In genomic region chr4:15239866-15240265, GRCh38 we compare ENCODE assay signal across 24 cellular contexts.
DNase-seq lines count a peak whose midpoint lies in the region; ATAC-seq lines count a peak whose summit lies in the region.
"Had no signal": no experiment of that assay in that cellular context is flagged by ENCODE, and none has a peak within 500 bp of the region (broad histone marks: within the 10 kb centered on the region; RNA-seq: fewer than 3 reads in every experiment).

No MANE protein-coding gene starts in this region.

- no peak overlapping the region for H3K4ac ChIP-seq in trophoblast cell (ENCODE audit: low read depth, low read length)

- no peaks in the 10 kb centered on the region for H3K79me2 ChIP-seq in trophoblast cell (ENCODE audit: control insufficient read depth, insufficient read depth, low read length, poor library complexity)

- H3K4me2 ChIP-seq in trophoblast cell (ENCODE audit: low read length) = no peak overlapping the region

- no peak overlapping the region for H2BK120ac ChIP-seq in trophoblast cell (ENCODE audit: insufficient read depth, low read length, poor library complexity)

- H2AFZ ChIP-seq in trophoblast cell (ENCODE audit: insufficient read depth, low read length, poor library complexity) = no peak overlapping the region

- H2BK12ac ChIP-seq in trophoblast cell (ENCODE audit: low read length) = no peak overlapping the region

- H3K9ac ChIP-seq in trophoblast cell (ENCODE audit: low read length) = no peak overlapping the region

- H3K79me1 ChIP-seq in trophoblast cell (ENCODE audit: low read length) = peaks cover 5% of the 10 kb centered on the region

- DNase-seq in EL (peak; percentile 70), T1000 (lab: John Stamatoyannopoulos, UW) (peak; percentile 55), fibroblast of peridontal ligament (ENCODE audit: extremely low read depth) (peak; percentile 86), trophoblast cell (no peak), left lobe of liver (ENCODE audit: low spot score) (no peak), medulla oblongata (ENCODE audit: extremely low spot score) (no peak)
- no peak for DNase-seq in activated CD4-positive, alpha-beta T cell treated with anti-CD3 and anti-CD28 coated beads for 48 hours
- DNase-seq in CD8-positive, alpha-beta memory T cell = no peak
- DNase-seq: ACHN; activated CD4-positive, alpha-beta T cell treated with anti-CD3 and anti-CD28 coated beads, Interleukin-2, amount 10 ng/mL, durations not matched to agents 24 days and 14 days; activated CD8-positive, alpha-beta memory T cell treated with anti-CD3 and anti-CD28 coated beads, Interleukin-2, amount 50 U/mL, for 4 hours; activated gamma-delta T cell treated with Interleukin-2 at 50 U/mL for 16 hours; amygdala; DMS153; kidney; NCI-H1417 treated with DMSO at 0.1 percent for 48 hours; NCI-H82; Peyer's patch; stimulated activated CD4-positive, alpha-beta T cell treated with anti-CD3 and anti-CD28 coated beads, Interleukin-12 subunit alpha, Interleukin-12 subunit beta, amount 100 ng/mL, for 4 hours had no signal

- H4K12ac ChIP-seq in trophoblast cell (ENCODE audit: low read depth, low read length) = no peak overlapping the region

- ATAC-seq in left lobe of liver = no peak

- H3K27me3 ChIP-seq in trophoblast cell (ENCODE audit: insufficient read depth, low read length) = no peaks in the 10 kb centered on the region
- H3K27me3 ChIP-seq in CD8-positive, alpha-beta memory T cell (ENCODE audit: insufficient read depth, low read length, poor library complexity, severe bottlenecking) = no peaks in the 10 kb centered on the region
- H3K27me3 ChIP-seq: Peyer's patch had no signal

- no peak overlapping the region for H3K18ac ChIP-seq in trophoblast cell (ENCODE audit: low read length)

- H3K4me3 Mint-ChIP-seq in CD8-positive, alpha-beta memory T cell = no peak overlapping the region
- H3K4me3 Mint-ChIP-seq: activated CD4-positive, alpha-beta T cell treated with anti-CD3 and anti-CD28 coated beads, Interleukin-2, amount 10 ng/mL, durations not matched to agents 24 days and 14 days; CD14-positive monocyte; dendritic cell treated with granulocyte-macrophage colony-stimulating factor and Interleukin-4, amounts not matched to agents 40 ng/mL and 50 ng/mL, for 4 days; mesothelial cell of epicardium had no signal

- no peaks in the 10 kb centered on the region for H3K36me3 Mint-ChIP-seq in CD8-positive, alpha-beta memory T cell
- H3K36me3 Mint-ChIP-seq: CD14-positive monocyte, mesothelial cell of epicardium had no signal

- H3K4me3 ChIP-seq in trophoblast cell (ENCODE audit: low read depth, low read length) = no peak overlapping the region
- H3K4me3 ChIP-seq in CD8-positive, alpha-beta memory T cell (ENCODE audit: low read length) = no peak overlapping the region
- H3K4me3 ChIP-seq: Peyer's patch had no signal

- no peak overlapping the region for H4K91ac ChIP-seq in trophoblast cell (ENCODE audit: low read depth, low read length)

- H3K23ac ChIP-seq in trophoblast cell (ENCODE audit: low read length) = no peak overlapping the region

- no peak overlapping the region for H3K14ac ChIP-seq in trophoblast cell (ENCODE audit: low read length)

- peak overlapping the region; percentile 66 for H2BK5ac ChIP-seq in trophoblast cell (ENCODE audit: low read depth, low read length, poor library complexity)

- no peaks in the 10 kb centered on the region for H3K27me3 Mint-ChIP-seq in CD8-positive, alpha-beta memory T cell
- H3K27me3 Mint-ChIP-seq: dendritic cell treated with granulocyte-macrophage colony-stimulating factor and Interleukin-4, amounts not matched to agents 40 ng/mL and 50 ng/mL, for 4 days; progenitor cell of endocrine pancreas had no signal

- H3K9me3 Mint-ChIP-seq in CD8-positive, alpha-beta memory T cell = no peaks in the 10 kb centered on the region
- H3K9me3 Mint-ChIP-seq: activated CD4-positive, alpha-beta T cell treated with anti-CD3 and anti-CD28 coated beads, Interleukin-2, amount 10 ng/mL, durations not matched to agents 24 days and 14 days; dendritic cell treated with granulocyte-macrophage colony-stimulating factor and Interleukin-4, amounts not matched to agents 40 ng/mL and 50 ng/mL, for 4 days; mesothelial cell of epicardium had no signal

- no peaks in the 10 kb centered on the region for H3K36me3 ChIP-seq in trophoblast cell (ENCODE audit: control insufficient read depth in 1 of 2, insufficient read depth in 2 of 2, low read length in 2 of 2)
- no peaks in the 10 kb centered on the region for H3K36me3 ChIP-seq in CD8-positive, alpha-beta memory T cell (ENCODE audit: insufficient read depth, low read length)
- H3K36me3 ChIP-seq: Peyer's patch had no signal

- POLR2A ChIA-PET in CD8-positive, alpha-beta memory T cell (lab: Charles Lee) = no interaction called here

- no peak overlapping the region for H2AK5ac ChIP-seq in trophoblast cell (ENCODE audit: low read length)

- H4K8ac ChIP-seq in trophoblast cell (ENCODE audit: low read depth, low read length) = no peak overlapping the region

- no peak overlapping the region for H3K27ac ChIP-seq in trophoblast cell (ENCODE audit: low read depth, low read length)
- H3K27ac ChIP-seq in CD8-positive, alpha-beta memory T cell (ENCODE audit: low read depth, low read length) = no peak overlapping the region
- H3K27ac ChIP-seq: epithelial cell of prostate, Peyer's patch had no signal

- CTCF ChIA-PET in CD8-positive, alpha-beta memory T cell (lab: Charles Lee) = no interaction called here

- no CpG with 5 or more reads among the region's 4 CpGs for WGBS in trophoblast cell (ENCODE audit: extremely low coverage, insufficient coverage, insufficient read length)

- H3K27ac Mint-ChIP-seq in CD8-positive, alpha-beta memory T cell = no peak overlapping the region
- H3K27ac Mint-ChIP-seq: activated CD4-positive, alpha-beta T cell treated with anti-CD3 and anti-CD28 coated beads, Interleukin-2, amount 10 ng/mL, durations not matched to agents 24 days and 14 days; dendritic cell treated with granulocyte-macrophage colony-stimulating factor and Interleukin-4, amounts not matched to agents 40 ng/mL and 50 ng/mL, for 4 days; progenitor cell of endocrine pancreas had no signal

- H3K4me1 Mint-ChIP-seq in CD8-positive, alpha-beta memory T cell = no peaks in the 10 kb centered on the region

- peaks cover 10 to 18% of the 10 kb centered on the region in 2 experiments for H3K4me1 ChIP-seq in trophoblast cell (ENCODE audit: control insufficient read depth in 1 of 2, insufficient read depth in 2 of 2, low read length in 2 of 2)
- H3K4me1 ChIP-seq in CD8-positive, alpha-beta memory T cell (ENCODE audit: insufficient read depth, low read length) = no peaks in the 10 kb centered on the region
- H3K4me1 ChIP-seq: Peyer's patch had no signal

- H3K9me3 ChIP-seq in trophoblast cell (ENCODE audit: insufficient read depth, low read depth, low read length) = no peaks in the 10 kb centered on the region
- no peaks in the 10 kb centered on the region for H3K9me3 ChIP-seq in CD8-positive, alpha-beta memory T cell (ENCODE audit: low read length)
- H3K9me3 ChIP-seq: Peyer's patch had no signal

Comparison
In these comparisons a context has a peak if more than half of its experiments do, and no peak if none do; other contexts are left out.
1. DNase-seq: peak in EL (single experiment), T1000 (single experiment) and fibroblast of peridontal ligament (single experiment); none in trophoblast cell (0 of 2), activated CD4-positive, alpha-beta T cell treated with anti-CD3 and anti-CD28 coated beads for 48 hours (single experiment), left lobe of liver (single experiment), CD8-positive, alpha-beta memory T cell (0 of 5) and medulla oblongata (single experiment).